1 cellular context compared by ENCODE assay signal in genomic region chr5:61301820-61302563, GRCh38.
TF ChIP-seq lines count a peak whose summit lies in the region.

No MANE protein-coding gene starts in this region.

TF ChIP-seq in HepG2, 621 proteins besides CTCF, POLR2A, EP300 and RAD21 (continued from another document):
- no peak for TF ChIP-seq KIAA2018 (CRISPR knock-in tag; IDR thresholded peaks at IDR 0.05; ENCODE audit: borderline replicate concordance)
TF ChIP-seq in HepG2: peak in this region for 205.
